10 cellular contexts compared by ENCODE assay signal in the genomic region with DNA sequence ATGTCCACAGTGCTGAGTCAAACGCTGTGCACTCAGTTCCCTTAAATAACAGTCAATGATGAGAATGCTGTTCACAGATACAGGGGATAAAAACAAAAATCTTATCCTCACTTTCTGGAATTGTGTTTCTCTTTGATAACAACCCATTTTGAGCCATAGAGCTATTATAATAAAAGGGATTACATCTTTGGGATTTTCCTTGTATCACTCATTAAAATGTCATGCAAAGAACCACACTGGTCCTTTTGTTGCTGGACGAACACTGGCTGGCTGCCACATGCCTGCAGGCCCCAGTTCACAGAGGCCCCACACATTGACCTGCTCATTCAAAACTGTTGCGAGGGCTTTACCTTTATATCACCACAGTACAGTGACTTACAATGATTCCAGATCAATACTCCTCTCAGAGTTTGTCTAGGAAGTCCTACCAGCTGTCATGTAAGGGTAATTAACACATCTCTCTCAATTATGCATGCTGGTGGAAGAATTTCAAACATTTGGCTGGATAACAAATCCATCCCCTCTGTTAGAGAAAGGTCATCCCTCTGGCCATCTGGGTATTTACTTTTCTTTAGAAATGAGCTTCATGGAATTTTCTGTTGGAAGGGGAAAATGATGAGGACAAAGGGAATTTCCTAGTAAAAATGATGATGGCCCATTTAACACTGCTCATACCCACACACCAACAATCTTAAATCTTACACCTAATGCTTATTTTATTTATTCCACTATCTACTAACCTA.
DNase-seq lines count a peak whose midpoint lies in the region; ATAC-seq, FAIRE-seq and TF ChIP-seq lines count a peak whose summit lies in the region.
"Had no signal": no experiment of that assay in that cellular context is flagged by ENCODE, and none has a peak within 500 bp of the region (broad histone marks: within the 10 kb centered on the region; RNA-seq: fewer than 3 reads in every experiment).

No MANE protein-coding gene starts in this region.

- H2AFZ ChIP-seq in PC-3 (ENCODE audit: low read length): peak overlapping the region; percentile 4; the same call in 1 of the 2 replicates

- CTCF ChIA-PET in PC-3 (lab: Charles Lee): no interaction called here
- CTCF ChIA-PET in activated CD8-positive, alpha-beta memory T cell treated with anti-CD3 and anti-CD28 coated beads, Interleukin-2, amount 10 ng/mL, durations not matched to agents 7 days and 5 days (lab: Charles Lee): no interaction called here

- peak overlapping the region; percentile 88 for H3K27ac ChIP-seq in PC-3 (ENCODE audit: low read length)
- peak overlapping the region; percentile 45 for H3K27ac ChIP-seq in muscle layer of colon (ENCODE audit: low read depth, low read length)

- no peaks in the 10 kb centered on the region for H4K20me1 ChIP-seq in PC-3 (ENCODE audit: low read length)

- FAIRE-seq in endometrium (lab: Jason Lieb, UNC): peak; percentile 66

- H3K36me3 Mint-ChIP-seq in activated CD8-positive, alpha-beta memory T cell treated with anti-CD3 and anti-CD28 coated beads, Interleukin-2, amount 10 ng/mL, durations not matched to agents 7 days and 5 days: peaks cover 5% of the 10 kb centered on the region

- H3K9me3 Mint-ChIP-seq in activated CD8-positive, alpha-beta memory T cell treated with anti-CD3 and anti-CD28 coated beads, Interleukin-2, amount 10 ng/mL, durations not matched to agents 7 days and 5 days (ENCODE audit: low read depth): no peaks in the 10 kb centered on the region

- DNase-seq in AG08395 (ENCODE audit: low spot score): peak; percentile 69
- DNase-seq in PC-3: peak; percentile 68
- no peak for DNase-seq in stimulated activated CD4-positive, alpha-beta T cell treated with anti-CD3 and anti-CD28 coated beads, Interleukin-4, amount 100 ng/mL, for 24 hours
- DNase-seq in SKM-1 treated with dmso at 0.1 percent for 144 hours (lab: John Stamatoyannopoulos, UW; ENCODE audit: unreplicated experiment): no peak
- DNase-seq in activated CD8-positive, alpha-beta memory T cell treated with anti-CD3 and anti-CD28 coated beads, Interleukin-2, amount 10 ng/mL, durations not matched to agents 7 days and 5 days: no peak
- DNase-seq: NCI-H187 treated with DMSO at 0.1 percent for 48 hours had no signal

- H3K4me3 Mint-ChIP-seq in activated CD8-positive, alpha-beta memory T cell treated with anti-CD3 and anti-CD28 coated beads, Interleukin-2, amount 10 ng/mL, durations not matched to agents 7 days and 5 days: no peak overlapping the region

- no peaks in the 10 kb centered on the region for H3F3A ChIP-seq in PC-3 (ENCODE audit: low read length, unreplicated experiment)

- no peaks in the 10 kb centered on the region for H3K27me3 Mint-ChIP-seq in activated CD8-positive, alpha-beta memory T cell treated with anti-CD3 and anti-CD28 coated beads, Interleukin-2, amount 10 ng/mL, durations not matched to agents 7 days and 5 days

- POLR2A ChIA-PET in PC-3 (lab: Charles Lee; ENCODE audit: unreplicated experiment): interaction anchor here (0.5 to 0.7 kb wide), 2 partner anchors 37 to 86 kb away, joined by 4 to 5 read pairs; partner anchors contain the start of gene MBNL2

- no peak overlapping the region for H3K27ac Mint-ChIP-seq in activated CD8-positive, alpha-beta memory T cell treated with anti-CD3 and anti-CD28 coated beads, Interleukin-2, amount 10 ng/mL, durations not matched to agents 7 days and 5 days

- ATAC-seq in PC-3: peak; percentile 83
- ATAC-seq in GM18873 (IDR thresholded peaks at IDR 0.05; ENCODE audit: low FRiP score, unreplicated experiment): no peak
- ATAC-seq in activated CD8-positive, alpha-beta memory T cell treated with anti-CD3 and anti-CD28 coated beads, Interleukin-2, amount 10 ng/mL, durations not matched to agents 7 days and 5 days: no peak

- no peaks in the 10 kb centered on the region for H3K9me2 ChIP-seq in PC-3 (replicated peaks; ENCODE audit: low read length)

- peaks cover 2% of the 10 kb centered on the region for H3K4me1 Mint-ChIP-seq in activated CD8-positive, alpha-beta memory T cell treated with anti-CD3 and anti-CD28 coated beads, Interleukin-2, amount 10 ng/mL, durations not matched to agents 7 days and 5 days

- H3K36me3 ChIP-seq in PC-3 (ENCODE audit: low read depth, low read length) (no peaks in the 10 kb centered on the region), muscle layer of colon (ENCODE audit: insufficient read depth, low read length) (no peaks in the 10 kb centered on the region)

- H3K4me1 ChIP-seq in PC-3 (ENCODE audit: insufficient read depth, low read length) (peaks cover 26% of the 10 kb centered on the region), muscle layer of colon (ENCODE audit: insufficient read depth, low read length) (peaks cover 30% of the 10 kb centered on the region)

- no peak for TF ChIP-seq CTCF in PC-3 (conservative IDR thresholded peaks at IDR 0.05; ENCODE audit: low read depth, low read length)

- no peaks in the 10 kb centered on the region for H3K79me2 ChIP-seq in PC-3 (ENCODE audit: low read length)

- H3K4me3 ChIP-seq in PC-3 (ENCODE audit: low read length) (peak overlapping the region; percentile 35), muscle layer of colon (ENCODE audit: low read depth in 1 of 2, low read length in 2 of 2) (no peak overlapping the region)
- H3K4me3 ChIP-seq: lung had no signal

- intact Hi-C loops in PC-3 (cut with micrococcal nuclease): no loop called here

- H3K27me3 ChIP-seq in PC-3 (ENCODE audit: low read length) (no peaks in the 10 kb centered on the region), muscle layer of colon (ENCODE audit: control insufficient read depth in 1 of 2, insufficient read depth in 2 of 2, low read length in 2 of 2) (no peaks in the 10 kb centered on the region)

- BruUV-seq in PC-3 (replicated peaks; lab: Mats Ljungman, UMichigan): no TSS peak

- H3K9me3 ChIP-seq in PC-3 (ENCODE audit: low read length) (no peaks in the 10 kb centered on the region), muscle layer of colon (ENCODE audit: low read length) (no peaks in the 10 kb centered on the region)

- H3K4me2 ChIP-seq in PC-3 (ENCODE audit: low read length): peak overlapping the region; percentile 66

- H3K9ac ChIP-seq in PC-3 (ENCODE audit: low read length): peak overlapping the region; percentile 37
- no peak overlapping the region for H3K9ac ChIP-seq in muscle layer of colon (ENCODE audit: low read length)

Comparison
In these comparisons a context has a peak if more than half of its experiments do, and no peak if none do; other contexts are left out.
1. DNase-seq: peak in AG08395 (single experiment) and PC-3 (single experiment); none in stimulated activated CD4-positive, alpha-beta T cell treated with anti-CD3 and anti-CD28 coated beads, Interleukin-4, amount 100 ng/mL, for 24 hours (single experiment), SKM-1 treated with dmso at 0.1 percent for 144 hours (single experiment) and activated CD8-positive, alpha-beta memory T cell treated with anti-CD3 and anti-CD28 coated beads, Interleukin-2, amount 10 ng/mL, durations not matched to agents 7 days and 5 days (single experiment).